In genomic region chr7:27619492-27619891, GRCh38 we compare ENCODE assay signal across 17 cellular contexts. TPM values are rescaled to one million over a fixed set of nuclear protein-coding genes. Genes with fewer than 3 reads are reported as not detected.
DNase-seq lines count a peak whose midpoint lies in the region; ATAC-seq, FAIRE-seq and TF ChIP-seq lines count a peak whose summit lies in the region.
"Had no signal": no experiment of that assay in that cellular context is flagged by ENCODE, and none has a peak within 500 bp of the region (broad histone marks: within the 10 kb centered on the region; RNA-seq: fewer than 3 reads in every experiment).

No MANE protein-coding gene starts in this region.

- H3K9me3 ChIP-seq in adipocyte (ENCODE audit: control insufficient read depth, low read length) = peaks cover 26% of the 10 kb centered on the region
- no peaks in the 10 kb centered on the region for H3K9me3 ChIP-seq in pancreas

- intact Hi-C loops in pancreas (cut with DNase I) = no loop called here

- H3K27ac ChIP-seq in pancreas = no peak overlapping the region

- H3K4me3 ChIP-seq in adipocyte (ENCODE audit: low read length) (peak overlapping the region; percentile 15), pancreas (no peak overlapping the region)
- H3K4me3 ChIP-seq: GM12878, GM23338 had no signal

- FAIRE-seq in pancreas (lab: Jason Lieb, UNC) = peak; percentile 5
- FAIRE-seq: D721Med, GM18507, HTR-8/SVneo had no signal

- in situ Hi-C loops in KBM-7 (cut with MboI; ENCODE audit: low pct_unique_long_range_greater_than_20kb, low sequenced_read_pairs) = no loop called here

- TF ChIP-seq CTCF in pancreas (IDR thresholded peaks at IDR 0.05) = no peak

- H3K9ac ChIP-seq in adipocyte (ENCODE audit: low read length) = no peak overlapping the region

- WGBS in pancreas, 2 donors = 0 to 53% methylated on average over 1 of the region's 1 CpG

- peak; percentile 8 for DNase-seq in NCI-H82 (lab: John Stamatoyannopoulos, UW)
- no peak for DNase-seq in NCI-H82 treated with DMSO at 0.1 percent for 48 hours (lab: John Stamatoyannopoulos, UW; ENCODE audit: unreplicated experiment)
- peak; percentile 31 for DNase-seq in KBM-7
- peak; percentile 3 for DNase-seq in adipocyte (ENCODE audit: low read depth)
- DNase-seq in pancreas = no peak
- DNase-seq in cortex of kidney (lab: John Stamatoyannopoulos, UW) = no peak
- DNase-seq: CD8-positive, alpha-beta T cell; COR-L47; DMS53; H7 had no signal

- H3K36me3 ChIP-seq in adipocyte (ENCODE audit: control insufficient read depth, insufficient read depth, low read length, severe bottlenecking) (peaks cover 20% of the 10 kb centered on the region), pancreas (peaks cover 0 to 5% (median 0%) of the 10 kb centered on the region in 3 donors)

- H3K4me1 ChIP-seq in adipocyte (ENCODE audit: control insufficient read depth, insufficient read depth, low read length) (no peaks in the 10 kb centered on the region), pancreas (no peaks in the 10 kb centered on the region)

- ATAC-seq in pancreas (no peak), GM19452 (IDR thresholded peaks at IDR 0.05; ENCODE audit: unreplicated experiment) (no peak), HG03175 (IDR thresholded peaks at IDR 0.05; ENCODE audit: unreplicated experiment) (no peak)
- ATAC-seq: CD8-positive, alpha-beta T cell; GM12878; GM23338 had no signal

- H3K27me3 ChIP-seq in adipocyte (replicated peaks; ENCODE audit: control insufficient read depth, insufficient read depth, low read length) (no peaks in the 10 kb centered on the region), pancreas (no peaks in the 10 kb centered on the region)

RNA-seq across cellular contexts. Expression of gene HIBADH, which starts 43.2 kb away (rescaled TPM):
- total RNA-seq in pancreas = 10 to 100 TPM; 10.2 to 19.3 (median 14.2) TPM
- 10 to 100 TPM; 10.8 to 23.3 TPM for polyA plus RNA-seq in pancreas

Comparison
In these comparisons a context has a peak if more than half of its experiments do, and no peak if none do; other contexts are left out.
1. DNase-seq: peak in NCI-H82 (single experiment), KBM-7 (single experiment) and adipocyte (single experiment); none in NCI-H82 treated with DMSO at 0.1 percent for 48 hours (single experiment), pancreas (0 of 6) and cortex of kidney (single experiment).